20 cellular contexts compared by ENCODE assay signal in the genomic region with DNA sequence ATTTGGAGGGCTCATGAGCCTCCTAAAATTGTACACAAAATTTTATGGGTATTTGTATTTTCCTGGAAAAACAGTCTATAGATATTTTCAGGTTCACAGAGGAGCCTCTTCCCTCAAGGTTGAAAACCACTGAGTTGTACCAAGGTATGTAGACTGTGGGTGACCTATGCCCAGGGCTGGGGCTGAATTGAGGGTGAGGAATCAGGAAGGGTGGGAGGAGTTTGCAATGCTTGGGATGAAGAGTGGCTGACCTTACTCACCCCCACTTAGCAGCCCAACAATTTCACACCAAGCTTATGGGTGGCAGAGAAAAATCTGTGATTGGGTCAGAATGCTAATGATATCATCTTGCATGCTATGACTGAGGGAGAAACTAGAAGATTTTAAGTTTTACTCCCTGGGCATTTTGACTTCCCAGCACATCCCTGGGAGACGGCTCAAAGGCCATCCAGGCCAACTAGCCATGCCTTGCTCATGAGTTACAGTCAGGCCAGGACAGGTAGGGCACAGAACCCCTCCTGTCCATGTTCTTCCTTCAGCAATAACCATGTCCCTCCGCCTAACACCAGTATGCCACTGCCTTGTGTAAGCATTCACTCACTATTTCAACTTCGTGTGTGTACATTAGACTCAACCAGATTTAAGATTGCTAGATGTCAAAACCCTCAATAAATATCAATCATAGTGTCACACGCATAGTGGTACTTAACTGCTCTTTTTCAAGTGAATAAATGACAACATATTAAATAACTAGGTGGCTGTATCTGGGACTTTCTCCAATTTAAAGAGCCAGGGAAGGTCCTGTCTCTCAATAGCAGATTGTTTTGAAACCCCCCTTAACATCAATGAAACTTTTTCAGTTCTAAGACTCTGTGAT. TPM values are rescaled to one million over a fixed set of nuclear protein-coding genes. Genes with fewer than 3 reads are reported as not detected.
DNase-seq lines count a peak whose midpoint lies in the region; TF ChIP-seq lines count a peak whose summit lies in the region.
"Had no signal": no experiment of that assay in that cellular context is flagged by ENCODE, and none has a peak within 500 bp of the region (broad histone marks: within the 10 kb centered on the region; RNA-seq: fewer than 3 reads in every experiment).

No MANE protein-coding gene starts in this region.

- no peaks in the 10 kb centered on the region for H3K9me2 ChIP-seq in neural cell (ENCODE audit: insufficient read depth, low read length)

- H3K79me2 ChIP-seq in mammary epithelial cell (ENCODE audit: insufficient read depth, low read length) (no peaks in the 10 kb centered on the region), neural cell (replicated peaks; ENCODE audit: insufficient read depth, low read length) (no peaks in the 10 kb centered on the region)

- in situ Hi-C loops in mammary epithelial cell (cut with MboI; ENCODE audit: low sequenced_read_pairs in 2 of 2), result loop anchor here in 1 of 2 donors (25.0 kb wide), 1 partner anchor 250 kb away; the partner anchor contains the start of gene HIVEP1

- H3K4me3 Mint-ChIP-seq in MCF 10A (ENCODE audit: unreplicated experiment), result no peak overlapping the region

- no peaks in the 10 kb centered on the region for H3F3A ChIP-seq in neural cell (ENCODE audit: insufficient read depth, low read length, poor library complexity, severe bottlenecking)

- H3K9ac ChIP-seq in mammary epithelial cell (ENCODE audit: insufficient read depth, low read length) (no peak overlapping the region), neural cell (ENCODE audit: low read length) (no peak overlapping the region)

- CTCF ChIA-PET in mammary epithelial cell (lab: Charles Lee; ENCODE audit: low non-redundant PET) (no interaction called here), MCF 10A (lab: Yijun Ruan, JAX) (interaction anchor here (1.7 kb wide), 1 partner anchor 9 kb away, joined by 4 read pairs; no protein-coding TSS in a partner anchor)

- H3K4me3 ChIP-seq in mammary epithelial cell (replicated peaks in 1 of 3; ENCODE audit: insufficient read depth in 1 of 3, low read depth in 2 of 3, low read length in 3 of 3) (no peak overlapping the region), neural cell (ENCODE audit: low read length) (no peak overlapping the region)

- H3K4me1 ChIP-seq in mammary epithelial cell (ENCODE audit: insufficient read depth, low read length), result peaks cover 33% of the 10 kb centered on the region

- H3K9me3 ChIP-seq in mammary epithelial cell (replicated peaks; ENCODE audit: insufficient read depth, low read length), result no peaks in the 10 kb centered on the region
- peaks cover 8% of the 10 kb centered on the region for H3K9me3 ChIP-seq in neural cell (ENCODE audit: low read length)

- H3K36me3 Mint-ChIP-seq in MCF 10A (ENCODE audit: insufficient read depth, unreplicated experiment), result peaks cover 10% of the 10 kb centered on the region

- H3K9me3 Mint-ChIP-seq in MCF 10A (ENCODE audit: unreplicated experiment), result peaks cover 9% of the 10 kb centered on the region

- BruUV-seq in mammary epithelial cell (replicated peaks; lab: Mats Ljungman, UMichigan), result no TSS peak
- no TSS peak for BruUV-seq in MCF 10A (replicated peaks; lab: Mats Ljungman, UMichigan)

- WGBS in mammary epithelial cell (ENCODE audit: low coverage, missing lambda C conversion rate), result 86% methylated on average over 4 of the region's 4 CpGs

- DNase-seq in mammary epithelial cell (peak; percentile 37), MCF 10A (ENCODE audit: unreplicated experiment) (no peak), glomerular visceral epithelial cell (ENCODE audit: extremely low spot score) (peak; percentile 73), NCI-H2081 treated with DMSO at 0.1 percent for 48 hours (lab: John Stamatoyannopoulos, UW) (no peak), cortex of kidney (lab: John Stamatoyannopoulos, UW) (no peak), NCI-H1694 treated with DMSO at 0.1 percent for 48 hours (lab: John Stamatoyannopoulos, UW) (no peak), dedifferentiated amniotic fluid mesenchymal stem cell (ENCODE audit: extremely low spot score) (no peak)
- DNase-seq: 8988T; activated CD4-positive, alpha-beta T cell treated with anti-CD3 and anti-CD28 coated beads for 4 hours; activated CD8-positive, alpha-beta memory T cell treated with anti-CD3 and anti-CD28 coated beads, Interleukin-2, amount 50 U/mL, for 48 hours; activated effector memory CD4-positive, alpha-beta T cell treated with anti-CD3 and anti-CD28 coated beads, Interleukin-2, amount 50 U/mL, for 16 hours; amniotic stem cell; cerebellar nuclear complex; hypothalamus; Kasumi-1; left cardiac atrium; NCI-H2171 treated with DMSO at 0.1 percent for 48 hours; stimulated activated CD4-positive, alpha-beta T cell treated with anti-CD3 and anti-CD28 coated beads, Interleukin-4, amount 100 ng/mL, for 24 hours had no signal

- H3K27ac ChIP-seq in mammary epithelial cell (ENCODE audit: insufficient read depth, low read depth, low read length) (no peak overlapping the region), neural cell (ENCODE audit: low read length) (no peak overlapping the region)

- no peak overlapping the region for H2AFZ ChIP-seq in mammary epithelial cell (ENCODE audit: low read depth, low read length)
- no peak overlapping the region for H2AFZ ChIP-seq in neural cell (ENCODE audit: low read depth, low read length)

- no peaks in the 10 kb centered on the region for H4K20me1 ChIP-seq in mammary epithelial cell (ENCODE audit: insufficient read depth, low read length)
- no peaks in the 10 kb centered on the region for H4K20me1 ChIP-seq in neural cell (ENCODE audit: insufficient read depth)

- POLR2A ChIA-PET in MCF 10A (lab: Yijun Ruan, JAX), result interaction anchor here (1.3 to 2.0 kb wide), 2 partner anchors 8 to 10 kb away, joined by 4 to 13 read pairs; no protein-coding TSS in a partner anchor

- peaks cover 32% of the 10 kb centered on the region for H3K4me1 Mint-ChIP-seq in MCF 10A (ENCODE audit: insufficient read depth, unreplicated experiment)

- no peak overlapping the region for H3K4me2 ChIP-seq in mammary epithelial cell (ENCODE audit: insufficient read depth, low read depth, low read length)
- no peak overlapping the region for H3K4me2 ChIP-seq in neural cell (ENCODE audit: low read length)

- no peaks in the 10 kb centered on the region for H3K27me3 Mint-ChIP-seq in MCF 10A (ENCODE audit: insufficient read depth, unreplicated experiment)

- H3K27ac Mint-ChIP-seq in MCF 10A (ENCODE audit: low read depth, unreplicated experiment), result no peak overlapping the region

- TF ChIP-seq EP300 in neural cell (conservative IDR thresholded peaks at IDR 0.05; ENCODE audit: poor library complexity, severe bottlenecking), result peak; percentile 91

- H3K27me3 ChIP-seq in mammary epithelial cell (ENCODE audit: insufficient read depth, low read length) (no peaks in the 10 kb centered on the region), neural cell (ENCODE audit: insufficient read depth, low read depth, low read length) (peaks cover 6% of the 10 kb centered on the region)

- TF ChIP-seq CTCF in mammary epithelial cell (conservative IDR thresholded peaks at IDR 0.05 in 1 of 2, IDR thresholded peaks at IDR 0.05 in 1 of 2; ENCODE audit: extremely low read depth in 1 of 2, insufficient read depth in 1 of 2, low read depth in 1 of 2, low read length in 2 of 2) (no peak), MCF 10A (IDR thresholded peaks at IDR 0.05; ENCODE audit: unreplicated experiment) (no peak), neural cell (IDR thresholded peaks at IDR 0.05; ENCODE audit: poor library complexity, severe bottlenecking) (no peak)

- H3K36me3 ChIP-seq in mammary epithelial cell (ENCODE audit: insufficient read depth, low read length) (no peaks in the 10 kb centered on the region), neural cell (ENCODE audit: insufficient read depth, low read length) (no peaks in the 10 kb centered on the region)

- no peak for TF ChIP-seq RAD21 in neural cell (conservative IDR thresholded peaks at IDR 0.05)

- dilution Hi-C loops in mammary epithelial cell (cut with HindIII; ENCODE audit: low sequenced_read_pairs), result loop anchor here (5.0 kb wide), 1 partner anchor 40 kb away; no protein-coding TSS in a partner anchor

- intact Hi-C loops in mammary epithelial cell (cut with micrococcal nuclease) (no loop called here), MCF 10A (cut with micrococcal nuclease) (no loop called here)

TF ChIP-seq in neural cell, 6 proteins besides CTCF, POLR2A, EP300 and RAD21:
- TF ChIP-seq POLR2AphosphoS5 (IDR thresholded peaks at IDR 0.05) (peak; percentile 90), SMC3 (conservative IDR thresholded peaks at IDR 0.05; ENCODE audit: poor library complexity) (no peak), EZH2 (IDR thresholded peaks at IDR 0.05; ENCODE audit: borderline replicate concordance, insufficient read depth, low read length, poor library complexity, severe bottlenecking) (no peak), REST (IDR thresholded peaks at IDR 0.05; ENCODE audit: borderline replicate concordance) (no peak), MXI1 (conservative IDR thresholded peaks at IDR 0.05; ENCODE audit: poor library complexity, severe bottlenecking) (no peak)

RNA-seq across cellular contexts. Expression of gene ADTRP, which starts 16.6 kb away (rescaled TPM):
- total RNA-seq in mammary epithelial cell (10 to 100 TPM; 46.6 to 74.0 TPM), MCF 10A (2022) (14.8 and 25.3 TPM in 2 replicates)
- polyA plus RNA-seq in mammary epithelial cell (53.6 TPM), neural cell (not detected in 2 replicates)
- polyA minus RNA-seq in mammary epithelial cell (54.0 TPM), neural cell (not detected in 2 replicates)
- total RNA-seq: osteocyte had no signal

Comparison
In these comparisons a context has a peak if more than half of its experiments do, and no peak if none do; other contexts are left out.
1. DNase-seq: peak in mammary epithelial cell (single experiment) and glomerular visceral epithelial cell (single experiment); none in MCF 10A (single experiment), NCI-H2081 treated with DMSO at 0.1 percent for 48 hours (single experiment), cortex of kidney (single experiment), NCI-H1694 treated with DMSO at 0.1 percent for 48 hours (single experiment) and dedifferentiated amniotic fluid mesenchymal stem cell (single experiment).